In genomic region chr11:74453373-74453975, GRCh38 we compare ENCODE assay signal across 8 cellular contexts. TPM values are rescaled to one million over a fixed set of nuclear protein-coding genes. Genes with fewer than 3 reads are reported as not detected.
DNase-seq lines count a peak whose midpoint lies in the region; ATAC-seq and TF ChIP-seq lines count a peak whose summit lies in the region.

No MANE protein-coding gene starts in this region.

- H3K4me3 ChIP-seq in H7 (ENCODE audit: insufficient read depth, low read depth, low read length) (no peak overlapping the region), lung (no peak overlapping the region)

- H3K9me3 ChIP-seq in lung (ENCODE audit: control insufficient read depth in 2 of 2, insufficient read depth in 1 of 2, low read length in 1 of 2), result no peaks in the 10 kb centered on the region

- H3K36me3 ChIP-seq in H7 (replicated peaks; ENCODE audit: control insufficient read depth, insufficient read depth, low read length) (no peaks in the 10 kb centered on the region), lung (ENCODE audit: control insufficient read depth in 2 of 2, insufficient read depth in 2 of 2, low read length in 2 of 2) (no peaks in the 10 kb centered on the region)

- no peak for ATAC-seq in lung (ENCODE audit: insufficient read depth, low FRiP score)
- no peak for ATAC-seq in GM21447 (IDR thresholded peaks at IDR 0.05; ENCODE audit: unreplicated experiment)

- DNase-seq in AG09319 (ENCODE audit: extremely low read depth, low read depth), result no peak
- DNase-seq in H7, result peak; percentile 78
- DNase-seq in NCI-H526 (lab: John Stamatoyannopoulos, UW), result peak; percentile 48 to 83
- DNase-seq in activated CD4-positive, alpha-beta T cell treated with anti-CD3 and anti-CD28 coated beads for 48 hours, result peak; percentile 78
- peak; percentile 69 for DNase-seq in dedifferentiated amniotic fluid mesenchymal stem cell (ENCODE audit: extremely low spot score)
- DNase-seq in lung (ENCODE audit: low spot score), result peak; percentile 73
- DNase-seq in stimulated activated CD8-positive, alpha-beta memory T cell treated with anti-CD3 and anti-CD28 coated beads, Interleukin-2, amount 100 ng/mL, for 1 hour (ENCODE audit: low read depth in 2 of 2), result peak; percentile 28 to 29

- TF ChIP-seq CTCF in AG09319 (IDR thresholded peaks at IDR 0.05; ENCODE audit: low read depth, low read length) (peak; percentile 82), lung (IDR thresholded peaks at IDR 0.05; ENCODE audit: control extremely low read depth, extremely low read depth) (peak; percentile 65)

- H3K27me3 ChIP-seq in H7 (ENCODE audit: control insufficient read depth, insufficient read depth, low read length) (no peaks in the 10 kb centered on the region), lung (ENCODE audit: control insufficient read depth, insufficient read depth) (no peaks in the 10 kb centered on the region)

- no peak overlapping the region for H3K27ac ChIP-seq in lung (ENCODE audit: low read depth in 1 of 2, low read length in 1 of 2)

- WGBS in lung, 2 donors, result 36 to 45% methylated on average over 10 of the region's 10 CpGs

- peaks cover 0 to 1% of the 10 kb centered on the region in 2 donors for H3K4me1 ChIP-seq in lung (ENCODE audit: control insufficient read depth in 2 of 2, insufficient read depth in 2 of 2, low read length in 2 of 2)

RNA-seq across cellular contexts. Expression of gene KCNE3, which starts 13.9 kb away (rescaled TPM):
- 26.7 and 27.5 TPM in 2 replicates for total RNA-seq in H7 (2014; rRNA removed; shearing (Covaris generic))
- 10 to 100 TPM; 10.8 to 14.9 TPM for total RNA-seq in lung
- polyA plus RNA-seq in lung, result 10 to 100 TPM; 13.8 to 19.8 TPM

RNA-seq across cellular contexts. Expression of gene LIPT2, which starts 40.0 kb away (rescaled TPM):
- total RNA-seq in H7 (2014; rRNA removed; shearing (Covaris generic)), result 22.9 and 24.0 TPM in 2 replicates
- 1 to 10 TPM; 3.2 to 6.9 TPM for total RNA-seq in lung
- 1 to 10 TPM; 2.0 to 3.7 TPM for polyA plus RNA-seq in lung

RNA-seq across cellular contexts. Expression of gene PGM2L1, which starts 55.2 kb away (rescaled TPM):
- total RNA-seq in H7 (2014; rRNA removed; shearing (Covaris generic)), result 13.4 and 17.9 TPM in 2 replicates
- 10 to 100 TPM in 1 of 2 donors, 1 to 10 TPM in 1; 7.9 to 10.4 TPM for total RNA-seq in lung
- polyA plus RNA-seq in lung, result 1 to 10 TPM; 1.2 to 2.3 TPM
